Comparison of ENCODE assay signal across 17 cellular contexts in genomic region chr11:66886671-66887221, GRCh38. TPM values are rescaled to one million over a fixed set of nuclear protein-coding genes. Genes with fewer than 3 reads are reported as not detected.
A peak's percentile ranks its signal among the peaks of the same experiment; 100 is the strongest.
DNase-seq lines count a peak whose midpoint lies in the region; ATAC-seq and TF ChIP-seq lines count a peak whose summit lies in the region.
"Had no signal": no experiment of that assay in that cellular context is flagged by ENCODE, and none has a peak within 500 bp of the region (broad histone marks: within the 10 kb centered on the region; RNA-seq: fewer than 3 reads in every experiment).

No MANE protein-coding gene starts in this region.

- peaks cover 7% of the 10 kb centered on the region for H3K27me3 Mint-ChIP-seq in neural progenitor cell (ENCODE audit: insufficient read depth, low read depth)
- H3K27me3 Mint-ChIP-seq: central memory CD8-positive, alpha-beta T cell had no signal

- no peaks in the 10 kb centered on the region for H3K27me3 ChIP-seq in neural progenitor cell
- H3K27me3 ChIP-seq: BLaER1 treated with 17β-estradiol and CSF1 and Interleukin-3, amounts not matched to agents 10 nM and 100 nM had no signal

- H3K4me2 ChIP-seq in neural progenitor cell = no peak overlapping the region
- H3K4me2 ChIP-seq: PC-9 had no signal

- CTCF ChIA-PET in RWPE1 (lab: Yijun Ruan, JAX) = interaction anchor here (0.7 kb wide), 1 partner anchor 89 kb away, joined by 6 read pairs; no protein-coding TSS in a partner anchor

- peaks cover 15% of the 10 kb centered on the region for H4K20me1 ChIP-seq in neural progenitor cell (ENCODE audit: low read depth)

- H3K4me3 ChIP-seq in fibroblast of pulmonary artery (replicated peaks; ENCODE audit: low read depth, low read length) (no peak overlapping the region), neural progenitor cell (no peak overlapping the region)
- H3K4me3 ChIP-seq: BLaER1 treated with 17β-estradiol and CSF1 and Interleukin-3, amounts not matched to agents 10 nM and 100 nM; HAP-1; PC-9 had no signal

- no peaks in the 10 kb centered on the region for H3K36me3 Mint-ChIP-seq in neural progenitor cell

- H3K27ac ChIP-seq in RWPE1 (peak overlapping the region; percentile 49), neural progenitor cell (no peak overlapping the region)
- H3K27ac ChIP-seq: BLaER1 treated with 17β-estradiol and CSF1 and Interleukin-3, amounts not matched to agents 10 nM and 100 nM; PC-9 had no signal

- ATAC-seq in stimulated activated naive CD8-positive, alpha-beta T cell treated with anti-CD3 and anti-CD28 coated beads, Interleukin-15, Interleukin-2, amounts not matched to agents 100 U/mL and 50 U/mL, for 24 hours = no peak
- ATAC-seq: stimulated activated naive CD8-positive, alpha-beta T cell treated with anti-CD3 and anti-CD28 coated beads, Interleukin-15, amount 100 ng/mL, for 72 hours had no signal

- peaks cover 23% of the 10 kb centered on the region for H3F3A ChIP-seq in neural progenitor cell (ENCODE audit: low read depth)

- DNase-seq in EH (ENCODE audit: low read depth) = peak; percentile 56
- no peak for DNase-seq in RWPE1 (ENCODE audit: low spot score)
- peak; percentile 66 for DNase-seq in fibroblast of pulmonary artery (ENCODE audit: low read depth)
- DNase-seq in neural progenitor cell (ENCODE audit: low spot score) = no peak
- no peak for DNase-seq in stimulated activated naive CD8-positive, alpha-beta T cell treated with anti-CD3 and anti-CD28 coated beads, Interleukin-15, Interleukin-2, amounts not matched to agents 100 U/mL and 50 U/mL, for 24 hours
- DNase-seq in C1 segment of cervical spinal cord (lab: John Stamatoyannopoulos, UW) = no peak
- DNase-seq in DMS79 treated with DMSO at 0.1 percent for 48 hours (lab: John Stamatoyannopoulos, UW) = no peak
- no peak for DNase-seq in Kasumi-1 (lab: John Stamatoyannopoulos, UW)
- DNase-seq: activated CD4-positive, alpha-beta T cell treated with anti-CD3 and anti-CD28 coated beads, Interleukin-2, amount 50 U/mL, for 48 hours; activated effector memory CD4-positive, alpha-beta T cell treated with Interleukin-2 at 50 U/mL for 16 hours; NCI-H1105; NCI-H226; PC-9; stimulated activated naive CD8-positive, alpha-beta T cell treated with anti-CD3 and anti-CD28 coated beads, Interleukin-15, amount 100 ng/mL, for 72 hours had no signal

- H3K36me3 ChIP-seq in neural progenitor cell = no peaks in the 10 kb centered on the region
- H3K36me3 ChIP-seq: HAP-1 had no signal

- no peaks in the 10 kb centered on the region for H3K9me3 ChIP-seq in neural progenitor cell (ENCODE audit: low read depth)
- H3K9me3 ChIP-seq: BLaER1 treated with 17β-estradiol and CSF1 and Interleukin-3, amounts not matched to agents 10 nM and 100 nM; HAP-1 had no signal

- peaks cover 53% of the 10 kb centered on the region for H3K4me1 Mint-ChIP-seq in neural progenitor cell
- H3K4me1 Mint-ChIP-seq: central memory CD8-positive, alpha-beta T cell had no signal

- no peak for TF ChIP-seq CTCF in RWPE1 (conservative IDR thresholded peaks at IDR 0.05; ENCODE audit: low read depth)
- no peak for TF ChIP-seq CTCF in fibroblast of pulmonary artery (IDR thresholded peaks at IDR 0.05; ENCODE audit: low read length, missing control alignments)
- no peak for TF ChIP-seq CTCF in neural progenitor cell (IDR thresholded peaks at IDR 0.05)

- H3K4me3 Mint-ChIP-seq in neural progenitor cell = no peak overlapping the region
- H3K4me3 Mint-ChIP-seq: central memory CD8-positive, alpha-beta T cell; stimulated activated naive CD8-positive, alpha-beta T cell treated with anti-CD3 and anti-CD28 coated beads, Interleukin-15, amount 100 ng/mL, for 72 hours had no signal

- POLR2A ChIA-PET in RWPE1 (lab: Yijun Ruan, JAX; ENCODE audit: low non-redundant PET) = no interaction called here

- no peak overlapping the region for H2AFZ ChIP-seq in neural progenitor cell (replicated peaks)
- H2AFZ ChIP-seq: PC-9 had no signal

- no peaks in the 10 kb centered on the region for H3K9me3 Mint-ChIP-seq in neural progenitor cell
- H3K9me3 Mint-ChIP-seq: central memory CD8-positive, alpha-beta T cell; stimulated activated naive CD8-positive, alpha-beta T cell treated with anti-CD3 and anti-CD28 coated beads, Interleukin-15, amount 100 ng/mL, for 72 hours had no signal

- H3K27ac Mint-ChIP-seq in neural progenitor cell = peak overlapping the region; percentile 72

- no peaks in the 10 kb centered on the region for H3K79me2 ChIP-seq in neural progenitor cell (ENCODE audit: low read depth)

- H3K9ac ChIP-seq in neural progenitor cell = no peak overlapping the region

- peaks cover 27% of the 10 kb centered on the region for H3K4me1 ChIP-seq in neural progenitor cell

RNA-seq across cellular contexts. Expression of gene LRFN4, which starts 29.9 kb away (rescaled TPM):
- 6.7 and 27.9 TPM in 2 replicates for total RNA-seq in neural progenitor cell (ENCODE audit: low replicate concordance)

RNA-seq across cellular contexts. Expression of gene RCE1, which starts 43.5 kb away (rescaled TPM):
- 13.7 and 35.0 TPM in 2 replicates for total RNA-seq in neural progenitor cell (ENCODE audit: low replicate concordance)

Comparison
In these comparisons a context has a peak if more than half of its experiments do, and no peak if none do; other contexts are left out.
1. DNase-seq: peak in EH (single experiment) and fibroblast of pulmonary artery (single experiment); none in RWPE1 (single experiment), neural progenitor cell (single experiment), stimulated activated naive CD8-positive, alpha-beta T cell treated with anti-CD3 and anti-CD28 coated beads, Interleukin-15, Interleukin-2, amounts not matched to agents 100 U/mL and 50 U/mL, for 24 hours (single experiment), C1 segment of cervical spinal cord (0 of 14), DMS79 treated with DMSO at 0.1 percent for 48 hours (single experiment) and Kasumi-1 (0 of 2).